Comparison of ENCODE assay signal across 8 cellular contexts in the genomic region with DNA sequence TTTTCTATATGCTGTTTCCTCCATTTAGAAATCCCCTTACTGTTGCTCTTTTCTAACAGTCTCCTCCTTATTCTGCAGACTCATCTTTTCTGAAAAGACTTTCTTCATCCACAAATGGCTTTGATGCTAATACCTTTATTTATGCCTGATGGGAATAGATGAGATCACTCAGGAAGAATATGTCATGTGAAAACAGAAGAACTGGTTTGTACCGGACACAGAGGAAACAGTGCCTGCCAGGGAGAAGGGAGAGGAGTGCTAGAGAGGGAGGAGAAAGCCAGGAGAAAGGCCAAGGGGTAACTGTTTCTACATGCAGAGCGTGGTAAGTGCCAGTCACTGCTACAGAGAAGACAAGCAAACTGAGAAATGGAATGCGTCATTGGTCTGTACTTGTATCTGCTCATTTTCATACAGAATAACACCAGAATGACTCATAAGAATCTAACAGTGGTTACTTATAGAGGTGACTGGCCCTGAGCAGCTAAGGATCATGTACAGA. TPM values are rescaled to one million over a fixed set of nuclear protein-coding genes. Genes with fewer than 3 reads are reported as not detected.
DNase-seq lines count a peak whose midpoint lies in the region; ATAC-seq and TF ChIP-seq lines count a peak whose summit lies in the region.

No MANE protein-coding gene starts in this region.

- ATAC-seq in GM18873 (IDR thresholded peaks at IDR 0.05; ENCODE audit: low FRiP score, unreplicated experiment) (peak; percentile 100), HG03064 (IDR thresholded peaks at IDR 0.05; ENCODE audit: low read depth, unreplicated experiment) (peak; percentile 100)

- DNase-seq in AG08396 (ENCODE audit: low spot score) (peak; percentile 71), SHP77 (lab: John Stamatoyannopoulos, UW) (peak; percentile 34 to 62), fibroblast of pulmonary artery (ENCODE audit: low read depth) (peak; percentile 100), pulmonary artery endothelial cell (ENCODE audit: low read depth, low spot score) (peak; percentile 99), germinal center (ENCODE audit: low spot score) (no peak)
- DNase-seq in effector CD4-positive, alpha-beta T cell = no peak

- H3K4me3 ChIP-seq in fibroblast of pulmonary artery (replicated peaks; ENCODE audit: low read depth, low read length) = no peak overlapping the region

- no peak for TF ChIP-seq CTCF in fibroblast of pulmonary artery (IDR thresholded peaks at IDR 0.05; ENCODE audit: low read length, missing control alignments)

RNA-seq across cellular contexts. Expression of a gene that starts 45.9 kb away (rescaled TPM):
- total RNA-seq in pulmonary artery endothelial cell = 61.7 and 74.8 TPM in 2 replicates

Comparison
In these comparisons a context has a peak if more than half of its experiments do, and no peak if none do; other contexts are left out.
1. DNase-seq: peak in AG08396 (single experiment), SHP77 (2 of 2), fibroblast of pulmonary artery (single experiment) and pulmonary artery endothelial cell (single experiment); none in effector CD4-positive, alpha-beta T cell (single experiment) and germinal center (single experiment).